Comparison of ENCODE assay signal across 14 cellular contexts in genomic region chr7:131604841-131605279, GRCh38. TPM values are rescaled to one million over a fixed set of nuclear protein-coding genes. Genes with fewer than 3 reads are reported as not detected.
A peak's percentile ranks its signal among the peaks of the same experiment; 100 is the strongest.
DNase-seq lines count a peak whose midpoint lies in the region; TF ChIP-seq lines count a peak whose summit lies in the region.
"Had no signal": no experiment of that assay in that cellular context is flagged by ENCODE, and none has a peak within 500 bp of the region (broad histone marks: within the 10 kb centered on the region; RNA-seq: fewer than 3 reads in every experiment).

No MANE protein-coding gene starts in this region.

- no peak overlapping the region for H3T11ph ChIP-seq in H9 (ENCODE audit: low read length)

- no peak overlapping the region for H3K9ac ChIP-seq in H9 (ENCODE audit: extremely low read depth, insufficient read length, low read length)

- H3K4me1 ChIP-seq in H9 (ENCODE audit: insufficient read depth, low read length) (peaks cover 18% of the 10 kb centered on the region; the same call in 1 of the 2 replicates), iPS DF 6.9 (ENCODE audit: control insufficient read depth, insufficient read depth, low read length) (peaks cover 9% of the 10 kb centered on the region)

- H3K4me2 ChIP-seq in H9 (ENCODE audit: insufficient read depth, insufficient read length, low read length) = peak overlapping the region; percentile 34

- H3K4ac ChIP-seq in H9 (ENCODE audit: low read depth, low read length) = no peak overlapping the region

- H3K27ac Mint-ChIP-seq in H9 = peak overlapping the region; percentile 99 to 100 (median 99)
- H3K27ac Mint-ChIP-seq in activated CD4-positive, alpha-beta T cell treated with anti-CD3 and anti-CD28 coated beads, Interleukin-2, amount 10 ng/mL, durations not matched to agents 7 days and 5 days = no peak overlapping the region
- no peak overlapping the region for H3K27ac Mint-ChIP-seq in activated CD4-positive, alpha-beta memory T cell treated with anti-CD3 and anti-CD28 coated beads, Interleukin-2, amount 10 ng/mL, durations not matched to agents 7 days and 5 days
- H3K27ac Mint-ChIP-seq: activated naive CD4-positive, alpha-beta T cell treated with anti-CD3 and anti-CD28 coated beads, Interleukin-2, amount 10 ng/mL, durations not matched to agents 7 days and 5 days had no signal

- H3K36me3 ChIP-seq in iPS DF 6.9 (ENCODE audit: control insufficient read depth, insufficient read depth, low read length) = no peaks in the 10 kb centered on the region

- DNase-seq in A172 (ENCODE audit: low spot score) (peak; percentile 93), H9 (peak; percentile 81), T1000 (lab: John Stamatoyannopoulos, UW) (peak; percentile 46), iPS DF 6.9 (ENCODE audit: low read depth, low spot score) (peak; percentile 60), NCI-H446 treated with DMSO at 0.1 percent for 48 hours (lab: John Stamatoyannopoulos, UW) (no peak), medulla oblongata (ENCODE audit: extremely low spot score) (no peak)
- no peak for DNase-seq in activated CD4-positive, alpha-beta T cell treated with anti-CD3 and anti-CD28 coated beads, Interleukin-2, amount 10 ng/mL, durations not matched to agents 7 days and 5 days
- DNase-seq in activated CD4-positive, alpha-beta memory T cell treated with anti-CD3 and anti-CD28 coated beads, Interleukin-2, amount 10 ng/mL, durations not matched to agents 7 days and 5 days = no peak
- DNase-seq: activated CD4-positive, alpha-beta T cell treated with anti-CD3 and anti-CD28 coated beads, Interleukin-2, amount 50 U/mL, for 4 hours; activated naive CD4-positive, alpha-beta T cell treated with anti-CD3 and anti-CD28 coated beads, Interleukin-2, amount 10 ng/mL, durations not matched to agents 7 days and 5 days; dorsolateral prefrontal cortex; hypothalamus; stimulated activated CD4-positive, alpha-beta T cell treated with anti-CD3 and anti-CD28 coated beads, Interleukin-1b, Interleukin-23, amount 100 ng/mL, for 48 hours; stimulated activated naive CD8-positive, alpha-beta T cell treated with anti-CD3 and anti-CD28 coated beads, Interleukin-15, Interleukin-2, amounts not matched to agents 100 U/mL and 50 U/mL, for 24 hours had no signal

- peaks cover 6% of the 10 kb centered on the region for H3K23me2 ChIP-seq in H9 (ENCODE audit: insufficient read length, low read depth, low read length, poor library complexity, severe bottlenecking)

- H3K79me2 ChIP-seq in H9 (ENCODE audit: insufficient read depth, low read length) = no peaks in the 10 kb centered on the region

- peaks cover 0 to 3% (median 0%) of the 10 kb centered on the region in 3 experiments; a peak in 1 of 7 replicates for H3K36me3 Mint-ChIP-seq in H9 (ENCODE audit: insufficient read depth in 1 of 3, low read depth in 3 of 3)
- H3K36me3 Mint-ChIP-seq in activated CD4-positive, alpha-beta T cell treated with anti-CD3 and anti-CD28 coated beads, Interleukin-2, amount 10 ng/mL, durations not matched to agents 7 days and 5 days (ENCODE audit: low read depth) = no peaks in the 10 kb centered on the region
- H3K36me3 Mint-ChIP-seq in activated CD4-positive, alpha-beta memory T cell treated with anti-CD3 and anti-CD28 coated beads, Interleukin-2, amount 10 ng/mL, durations not matched to agents 7 days and 5 days (ENCODE audit: low read depth) = no peaks in the 10 kb centered on the region
- H3K36me3 Mint-ChIP-seq: activated naive CD4-positive, alpha-beta T cell treated with anti-CD3 and anti-CD28 coated beads, Interleukin-2, amount 10 ng/mL, durations not matched to agents 7 days and 5 days had no signal

- no peaks in the 10 kb centered on the region for H3K27me3 Mint-ChIP-seq in H9 (ENCODE audit: low read depth)
- H3K27me3 Mint-ChIP-seq in activated CD4-positive, alpha-beta T cell treated with anti-CD3 and anti-CD28 coated beads, Interleukin-2, amount 10 ng/mL, durations not matched to agents 7 days and 5 days = peaks cover 16% of the 10 kb centered on the region
- H3K27me3 Mint-ChIP-seq in activated CD4-positive, alpha-beta memory T cell treated with anti-CD3 and anti-CD28 coated beads, Interleukin-2, amount 10 ng/mL, durations not matched to agents 7 days and 5 days = peaks cover 28% of the 10 kb centered on the region

- POLR2A ChIA-PET in activated CD4-positive, alpha-beta T cell treated with anti-CD3 and anti-CD28 coated beads, Interleukin-2, amount 10 ng/mL, durations not matched to agents 7 days and 5 days (lab: Charles Lee) = no interaction called here
- POLR2A ChIA-PET in activated CD4-positive, alpha-beta memory T cell treated with anti-CD3 and anti-CD28 coated beads, Interleukin-2, amount 10 ng/mL, durations not matched to agents 7 days and 5 days (lab: Charles Lee) = no interaction called here

- no peaks in the 10 kb centered on the region for H3K27me3 ChIP-seq in H9 (ENCODE audit: insufficient read depth, low read length)
- no peaks in the 10 kb centered on the region for H3K27me3 ChIP-seq in iPS DF 6.9 (ENCODE audit: control insufficient read depth, insufficient read depth, low read length)
- H3K27me3 ChIP-seq: dorsolateral prefrontal cortex had no signal

- peaks cover 72 to 81% of the 10 kb centered on the region in 2 experiments for H3K4me1 Mint-ChIP-seq in H9
- H3K4me1 Mint-ChIP-seq in activated CD4-positive, alpha-beta T cell treated with anti-CD3 and anti-CD28 coated beads, Interleukin-2, amount 10 ng/mL, durations not matched to agents 7 days and 5 days = no peaks in the 10 kb centered on the region
- H3K4me1 Mint-ChIP-seq in activated CD4-positive, alpha-beta memory T cell treated with anti-CD3 and anti-CD28 coated beads, Interleukin-2, amount 10 ng/mL, durations not matched to agents 7 days and 5 days = peaks cover 6% of the 10 kb centered on the region
- H3K4me1 Mint-ChIP-seq: activated naive CD4-positive, alpha-beta T cell treated with anti-CD3 and anti-CD28 coated beads, Interleukin-2, amount 10 ng/mL, durations not matched to agents 7 days and 5 days had no signal

- H3K18ac ChIP-seq in H9 (ENCODE audit: insufficient read length, low read depth, low read length) = peak overlapping the region; percentile 12

- H3K4me3 Mint-ChIP-seq in H9 = peak overlapping the region; percentile 47 to 72
- H3K4me3 Mint-ChIP-seq in activated CD4-positive, alpha-beta T cell treated with anti-CD3 and anti-CD28 coated beads, Interleukin-2, amount 10 ng/mL, durations not matched to agents 7 days and 5 days = no peak overlapping the region
- H3K4me3 Mint-ChIP-seq in activated CD4-positive, alpha-beta memory T cell treated with anti-CD3 and anti-CD28 coated beads, Interleukin-2, amount 10 ng/mL, durations not matched to agents 7 days and 5 days = no peak overlapping the region
- H3K4me3 Mint-ChIP-seq: activated naive CD4-positive, alpha-beta T cell treated with anti-CD3 and anti-CD28 coated beads, Interleukin-2, amount 10 ng/mL, durations not matched to agents 7 days and 5 days had no signal

- H3K79me1 ChIP-seq in H9 (ENCODE audit: insufficient read depth, low read depth, low read length, poor library complexity, severe bottlenecking) = no peaks in the 10 kb centered on the region

- H3K4me3 ChIP-seq in iPS DF 6.9 (ENCODE audit: low read length) = no peak overlapping the region
- H3K4me3 ChIP-seq: dorsolateral prefrontal cortex had no signal

- H2BK15ac ChIP-seq in H9 (ENCODE audit: low read depth, low read length) = no peak overlapping the region

- H2BK120ac ChIP-seq in H9 (ENCODE audit: low read depth, low read length, poor library complexity, severe bottlenecking) = no peak overlapping the region

- no peak overlapping the region for H2BK12ac ChIP-seq in H9 (ENCODE audit: insufficient read length, low read depth, low read length)

- no peak overlapping the region for H2AK5ac ChIP-seq in H9 (ENCODE audit: insufficient read length, low read length)

- peak overlapping the region; percentile 97 for H3K27ac ChIP-seq in H9 (ENCODE audit: insufficient read length, low read depth, low read length)
- H3K27ac ChIP-seq in iPS DF 6.9 (ENCODE audit: low read length) = peak overlapping the region; percentile 41

- peak overlapping the region; percentile 46 for H4K5ac ChIP-seq in H9 (ENCODE audit: insufficient read length, low read depth, low read length)

- no peak overlapping the region for H3K23ac ChIP-seq in H9 (ENCODE audit: insufficient read length, low read depth, low read length)

- H2BK20ac ChIP-seq in H9 (ENCODE audit: low read depth, low read length, poor library complexity, severe bottlenecking) = no peak overlapping the region

- CTCF ChIA-PET in activated CD4-positive, alpha-beta T cell treated with anti-CD3 and anti-CD28 coated beads, Interleukin-2, amount 10 ng/mL, durations not matched to agents 7 days and 5 days (lab: Charles Lee) = no interaction called here
- CTCF ChIA-PET in activated CD4-positive, alpha-beta memory T cell treated with anti-CD3 and anti-CD28 coated beads, Interleukin-2, amount 10 ng/mL, durations not matched to agents 7 days and 5 days (lab: Charles Lee) = no interaction called here

- TF ChIP-seq CTCF in H9 (conservative IDR thresholded peaks at IDR 0.05) = no peak

- no peak overlapping the region for H4K8ac ChIP-seq in H9 (replicated peaks; ENCODE audit: insufficient read length, low read depth, low read length)

- H3K9me3 ChIP-seq in H9 (ENCODE audit: control insufficient read depth, low read depth, low read length) (no peaks in the 10 kb centered on the region), iPS DF 6.9 (ENCODE audit: control insufficient read depth, insufficient read depth, low read length) (no peaks in the 10 kb centered on the region)

- H2BK5ac ChIP-seq in H9 (ENCODE audit: insufficient read length, low read length) = peak overlapping the region; percentile 42

- no peak overlapping the region for H3K14ac ChIP-seq in H9 (ENCODE audit: insufficient read depth, low read length)

- H2AFZ ChIP-seq in H9 (ENCODE audit: low read length) = no peak overlapping the region

- no peaks in the 10 kb centered on the region for H4K20me1 ChIP-seq in H9 (ENCODE audit: control insufficient read depth, insufficient read depth, insufficient read length)

- WGBS in H9 (ENCODE audit: extremely low coverage, insufficient read length, low lambda C conversion rate) = no CpG with 5 or more reads among the region's 7 CpGs
- WGBS in iPS DF 6.9 (ENCODE audit: insufficient coverage, insufficient read length) = no CpG with 5 or more reads among the region's 7 CpGs

- peak overlapping the region; percentile 12 for H3K56ac ChIP-seq in H9 (ENCODE audit: insufficient read length, low read depth, low read length)

- no peak overlapping the region for H4K91ac ChIP-seq in H9 (ENCODE audit: insufficient read length, low read depth, low read length)

- H3K9me3 Mint-ChIP-seq in H9 = no peaks in the 10 kb centered on the region; a peak in 1 of 5 replicates
- no peaks in the 10 kb centered on the region for H3K9me3 Mint-ChIP-seq in activated CD4-positive, alpha-beta T cell treated with anti-CD3 and anti-CD28 coated beads, Interleukin-2, amount 10 ng/mL, durations not matched to agents 7 days and 5 days
- H3K9me3 Mint-ChIP-seq in activated CD4-positive, alpha-beta memory T cell treated with anti-CD3 and anti-CD28 coated beads, Interleukin-2, amount 10 ng/mL, durations not matched to agents 7 days and 5 days = no peaks in the 10 kb centered on the region
- H3K9me3 Mint-ChIP-seq: activated naive CD4-positive, alpha-beta T cell treated with anti-CD3 and anti-CD28 coated beads, Interleukin-2, amount 10 ng/mL, durations not matched to agents 7 days and 5 days had no signal

RNA-seq across cellular contexts. Expression of gene PODXL, which starts 48.4 kb away (rescaled TPM):
- 446 and 531 TPM in 2 replicates for total RNA-seq in A172 (2014; rRNA removed; shearing (Covaris generic))
- total RNA-seq in H9 (2021) = 727 and 732 TPM in 2 replicates
- 1 to 10 TPM in 1 of 2 experiments, under 1 TPM in 1; 0.97 to 1.5 TPM for total RNA-seq in activated CD4-positive, alpha-beta T cell treated with anti-CD3 and anti-CD28 coated beads, Interleukin-2, amount 10 ng/mL, durations not matched to agents 7 days and 5 days
- 1 to 10 TPM; 1.6 TPM for total RNA-seq in activated CD4-positive, alpha-beta memory T cell treated with anti-CD3 and anti-CD28 coated beads, Interleukin-2, amount 10 ng/mL, durations not matched to agents 7 days and 5 days

Comparison
In these comparisons a context has a peak if more than half of its experiments do, and no peak if none do; other contexts are left out.
1. DNase-seq: peak in A172 (single experiment), H9 (single experiment), T1000 (single experiment) and iPS DF 6.9 (single experiment); none in activated CD4-positive, alpha-beta T cell treated with anti-CD3 and anti-CD28 coated beads, Interleukin-2, amount 10 ng/mL, durations not matched to agents 7 days and 5 days (single experiment), NCI-H446 treated with DMSO at 0.1 percent for 48 hours (single experiment), medulla oblongata (single experiment) and activated CD4-positive, alpha-beta memory T cell treated with anti-CD3 and anti-CD28 coated beads, Interleukin-2, amount 10 ng/mL, durations not matched to agents 7 days and 5 days (single experiment).
2. H3K27ac Mint-ChIP-seq: peak in H9 (3 of 3); none in activated CD4-positive, alpha-beta T cell treated with anti-CD3 and anti-CD28 coated beads, Interleukin-2, amount 10 ng/mL, durations not matched to agents 7 days and 5 days (single experiment) and activated CD4-positive, alpha-beta memory T cell treated with anti-CD3 and anti-CD28 coated beads, Interleukin-2, amount 10 ng/mL, durations not matched to agents 7 days and 5 days (single experiment).
3. H3K4me3 Mint-ChIP-seq: peak in H9 (2 of 2); none in activated CD4-positive, alpha-beta T cell treated with anti-CD3 and anti-CD28 coated beads, Interleukin-2, amount 10 ng/mL, durations not matched to agents 7 days and 5 days (single experiment) and activated CD4-positive, alpha-beta memory T cell treated with anti-CD3 and anti-CD28 coated beads, Interleukin-2, amount 10 ng/mL, durations not matched to agents 7 days and 5 days (single experiment).
4. RNA of gene PODXL, which starts 48.4 kb away (total RNA-seq): 727 to 732 TPM in H9 and 446 to 531 TPM in A172; 1.6 TPM in activated CD4-positive, alpha-beta memory T cell treated with anti-CD3 and anti-CD28 coated beads, Interleukin-2, amount 10 ng/mL, durations not matched to agents 7 days and 5 days and 0.97 to 1.5 TPM in activated CD4-positive, alpha-beta T cell treated with anti-CD3 and anti-CD28 coated beads, Interleukin-2, amount 10 ng/mL, durations not matched to agents 7 days and 5 days; every median in the first group is over 100 times any median in the second.